Comparison of ENCODE assay signal across 8 cellular contexts in the genomic region with DNA sequence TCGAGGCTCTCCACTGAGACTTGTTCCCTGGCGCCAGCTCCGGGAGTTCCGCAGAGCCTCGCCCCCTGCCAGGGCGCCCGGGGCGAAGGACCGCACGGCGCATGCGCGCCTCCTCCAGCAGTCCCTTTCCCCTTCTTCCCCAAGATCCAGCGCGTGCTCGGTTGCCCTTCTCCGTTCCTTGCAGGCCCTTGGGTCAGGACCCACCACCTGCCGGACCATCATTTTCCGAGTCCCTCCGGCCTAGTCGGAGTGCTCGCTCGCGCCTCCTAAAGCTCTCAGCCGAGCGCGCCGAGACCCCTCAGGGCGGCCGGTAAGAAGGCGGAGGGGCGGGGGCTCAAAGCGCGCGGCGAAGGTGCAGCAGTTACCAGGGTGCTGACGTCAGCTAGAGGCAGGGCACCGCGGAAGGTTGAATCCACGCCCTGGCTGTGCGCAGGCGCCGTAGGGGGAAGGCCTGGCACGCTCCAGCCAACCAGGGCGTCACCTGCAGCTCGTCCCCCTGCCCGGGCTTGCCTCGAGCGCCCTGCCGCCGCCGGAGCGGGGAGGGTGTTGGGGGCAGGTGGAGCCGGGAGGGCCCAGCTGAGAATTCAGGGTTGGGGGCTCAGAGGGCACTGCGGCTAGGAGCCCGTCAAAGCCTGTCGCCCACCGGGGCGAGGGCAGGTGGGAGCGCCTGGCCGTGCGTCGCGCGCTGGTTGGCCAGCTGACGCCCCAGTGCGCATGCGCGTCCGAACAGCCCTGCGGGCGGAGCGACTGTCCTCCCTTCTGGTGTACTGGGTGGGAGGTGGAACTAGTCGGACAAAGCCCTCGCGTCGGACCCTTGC. TPM values are rescaled to one million over a fixed set of nuclear protein-coding genes. Genes with fewer than 3 reads are reported as not detected.
DNase-seq lines count a peak whose midpoint lies in the region; ATAC-seq and TF ChIP-seq lines count a peak whose summit lies in the region.

A gene with protein sequence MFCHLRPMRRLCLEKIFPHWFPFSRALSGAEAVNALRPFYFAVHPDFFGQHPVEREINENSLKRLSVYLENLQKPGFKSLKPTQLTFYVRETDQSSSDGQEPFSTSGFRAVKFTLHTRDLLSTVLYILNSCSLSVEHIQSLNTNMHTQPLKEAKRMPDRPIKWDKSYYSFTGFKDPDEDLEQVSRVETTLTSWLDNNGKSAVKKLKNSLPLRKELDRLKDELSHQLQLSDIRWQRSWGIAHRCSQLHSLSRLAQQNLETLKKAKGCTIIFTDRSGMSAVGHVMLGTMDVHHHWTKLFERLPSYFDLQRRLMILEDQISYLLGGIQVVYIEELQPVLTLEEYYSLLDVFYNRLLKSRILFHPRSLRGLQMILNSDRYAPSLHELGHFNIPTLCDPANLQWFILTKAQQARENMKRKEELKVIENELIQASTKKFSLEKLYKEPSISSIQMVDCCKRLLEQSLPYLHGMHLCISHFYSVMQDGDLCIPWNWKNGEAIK (plus strand): TSS at position 757 of the 818 bp plus-strand sequence. CDS start 16,017 bp downstream, outside the sequence.

- H3K4me3 Mint-ChIP-seq in type B pancreatic cell = peak within 1 kb of the TSS; percentile 94

- peak within 1 kb of the TSS; percentile 91 for H3K4me3 ChIP-seq in adipocyte (ENCODE audit: low read length)

- peaks cover 18% of the 10 kb centered on the region for H3K4me1 Mint-ChIP-seq in type B pancreatic cell (ENCODE audit: unreplicated experiment)

- H3K9me3 ChIP-seq in adipocyte (ENCODE audit: control insufficient read depth, low read length) = no peaks in the 10 kb centered on the region

- peaks cover 22% of the 10 kb centered on the region for H3K4me1 ChIP-seq in adipocyte (ENCODE audit: control insufficient read depth, insufficient read depth, low read length)

- TF ChIP-seq CTCF in GM12874 (IDR thresholded peaks at IDR 0.05; ENCODE audit: insufficient read depth, low read depth, low read length) (peak; percentile 5; the same call in 1 of the 2 replicates), type B pancreatic cell (conservative IDR thresholded peaks at IDR 0.05) (no peak)

- peak within 1 kb of the TSS; percentile 94 for H3K27ac Mint-ChIP-seq in type B pancreatic cell

- no peaks in the 10 kb centered on the region for H3K36me3 ChIP-seq in adipocyte (ENCODE audit: control insufficient read depth, insufficient read depth, low read length, severe bottlenecking)

- H3K27me3 ChIP-seq in adipocyte (replicated peaks; ENCODE audit: control insufficient read depth, insufficient read depth, low read length) = no peaks in the 10 kb centered on the region

- no peaks in the 10 kb centered on the region for H3K9me3 Mint-ChIP-seq in type B pancreatic cell

- peak; percentile 93 for ATAC-seq in HG02763 (IDR thresholded peaks at IDR 0.05; ENCODE audit: unreplicated experiment)

- DNase-seq in NCI-H1417 treated with DMSO at 0.1 percent for 48 hours (lab: John Stamatoyannopoulos, UW) = peak; percentile 82
- peak; percentile 96 for DNase-seq in SW480 (ENCODE audit: low spot score)
- DNase-seq in adipocyte (ENCODE audit: low read depth) = peak; percentile 98
- DNase-seq in cardiac septum (ENCODE audit: low spot score) = peak; percentile 99
- peak; percentile 93 for DNase-seq in pons (ENCODE audit: low spot score)
- peak; percentile 99 for DNase-seq in type B pancreatic cell (ENCODE audit: extremely low spot score, unreplicated experiment)

- H3K27me3 Mint-ChIP-seq in type B pancreatic cell = peaks cover 6% of the 10 kb centered on the region

- H3K36me3 Mint-ChIP-seq in type B pancreatic cell = peaks cover 4% of the 10 kb centered on the region

- H3K9ac ChIP-seq in adipocyte (ENCODE audit: low read length) = peak within 1 kb of the TSS; percentile 88

- intact Hi-C loops in cardiac septum (cut with DNase I) = loop anchor here (2.0 to 5.0 kb wide), 3 partner anchors 101 to 424 kb away; a partner anchor contains a TSS

RNA-seq across cellular contexts. Expression of the gene that starts here (rescaled TPM):
- total RNA-seq in cardiac septum (36.5 TPM), type B pancreatic cell (ENCODE audit: low replicate concordance) (22.4 and 29.9 TPM in 2 replicates)

Comparison
In these comparisons a context has a peak if more than half of its experiments do, and no peak if none do; other contexts are left out.
1. Peak in every context shown above with its lines: DNase-seq, ATAC-seq and H3K4me3 ChIP-seq.